In the genomic region with DNA sequence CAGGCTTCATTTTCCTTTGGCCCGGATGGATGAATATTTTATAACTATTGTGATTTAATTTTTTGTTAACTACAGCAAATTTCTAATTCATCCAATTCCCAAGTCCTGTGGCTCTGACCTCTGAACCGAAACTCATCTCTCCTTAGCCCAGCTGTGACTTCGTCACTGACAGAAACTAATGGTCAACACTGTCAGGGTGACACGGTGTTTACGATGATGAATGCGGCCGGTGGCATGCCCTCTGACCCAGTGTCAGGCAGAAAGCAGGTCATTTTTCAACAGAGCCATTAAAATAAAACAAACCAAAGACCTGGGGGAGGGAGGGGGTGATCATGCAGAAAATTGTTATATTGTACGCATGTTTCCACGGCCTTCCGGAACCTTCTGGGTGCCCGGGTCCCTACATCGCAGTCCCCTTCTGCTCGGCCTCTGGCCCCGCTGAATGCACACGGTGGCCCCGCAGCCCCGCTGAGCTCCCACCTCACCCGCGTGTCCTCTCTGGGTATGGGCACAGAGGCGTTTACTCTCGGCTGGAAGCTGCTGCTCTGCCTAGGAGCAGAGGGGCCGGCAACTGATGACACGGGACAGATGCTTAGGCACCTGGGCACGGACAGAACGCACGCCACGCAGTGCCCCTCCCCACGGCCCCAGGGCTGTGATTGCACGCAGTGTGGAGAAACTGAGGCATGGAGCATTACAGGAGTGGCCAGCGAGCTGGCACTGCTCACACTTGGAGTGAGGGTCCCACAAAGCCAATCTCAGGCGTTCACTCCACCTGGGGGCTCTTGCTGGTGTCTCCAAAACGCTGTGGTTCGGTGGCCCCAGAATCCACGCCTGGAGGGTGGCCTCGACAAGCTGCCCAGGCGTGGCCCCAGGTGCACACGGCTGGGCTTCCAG, we compare ENCODE assay signal across 22 cellular contexts. TPM values are rescaled to one million over a fixed set of nuclear protein-coding genes. Genes with fewer than 3 reads are reported as not detected.
DNase-seq lines count a peak whose midpoint lies in the region; ATAC-seq, FAIRE-seq and TF ChIP-seq lines count a peak whose summit lies in the region.
"Had no signal": no experiment of that assay in that cellular context is flagged by ENCODE, and none has a peak within 500 bp of the region (broad histone marks: within the 10 kb centered on the region; RNA-seq: fewer than 3 reads in every experiment).

No MANE protein-coding gene starts in this region.

- H3K9me3 ChIP-seq in PC-9 (ENCODE audit: insufficient read depth, low read depth) (no peaks in the 10 kb centered on the region), HepG2 (ENCODE audit: low read length) (no peaks in the 10 kb centered on the region)

- no peak for ATAC-seq in left ventricle myocardium superior
- ATAC-seq in left cardiac atrium: no peak
- no peak for ATAC-seq in HepG2
- no peak for ATAC-seq in activated T-cell treated with anti-CD3 and anti-CD28 coated beads, Interleukin-2, amount 50 U/mL, for 4 hours
- ATAC-seq: SK-N-SH treated with all-trans-retinoic acid at 6 μM for 48 hours had no signal

- H3K4me2 ChIP-seq in PC-9: peak overlapping the region; percentile 85
- peak overlapping the region; percentile 97 for H3K4me2 ChIP-seq in HepG2 (ENCODE audit: low read depth, low read length)

- H2AFZ ChIP-seq in PC-9: no peak overlapping the region
- no peak overlapping the region for H2AFZ ChIP-seq in HepG2 (ENCODE audit: low read length)

- POLR2A ChIA-PET in PC-9 (lab: Charles Lee; ENCODE audit: unreplicated experiment) (no interaction called here), HepG2 (lab: Yijun Ruan, JAX) (no interaction called here)

- BruUV-seq in PC-9 (replicated peaks; lab: Mats Ljungman, UMichigan): no TSS peak
- BruUV-seq in HepG2 (replicated peaks; lab: Mats Ljungman, UMichigan): no TSS peak

- in situ Hi-C loops in HepG2 (cut with HindIII; ENCODE audit: extremely low pct_ligation_motif_present, low pct_unique_long_range_greater_than_20kb): no loop called here

- TF ChIP-seq POLR2A in HepG2 (IDR thresholded peaks at IDR 0.05; ENCODE audit: insufficient read depth in 1 of 2, low read depth in 2 of 2, low read length in 2 of 2): no peak

- no peak for FAIRE-seq in HepG2 (lab: Jason Lieb, UNC)
- FAIRE-seq: A204.1, GM12891, GM18507 had no signal

- TF ChIP-seq RAD21 in HepG2 (CRISPR knock-in tag; IDR thresholded peaks at IDR 0.05): no peak

- no peaks in the 10 kb centered on the region for H3K9me3 Mint-ChIP-seq in type B pancreatic cell
- H3K9me3 Mint-ChIP-seq in activated T-cell treated with anti-CD3 and anti-CD28 coated beads, Interleukin-2, amount 50 U/mL, for 4 hours: no peaks in the 10 kb centered on the region
- H3K9me3 Mint-ChIP-seq: HFFc6 had no signal

- intact Hi-C loops in left ventricle myocardium superior (cut with micrococcal nuclease): no loop called here
- intact Hi-C loops in left cardiac atrium (cut with DNase I): no loop called here
- intact Hi-C loops in PC-9 (cut with micrococcal nuclease; ENCODE audit: unreplicated experiment): no loop called here
- intact Hi-C loops in HepG2 (cut with micrococcal nuclease; ENCODE audit: unreplicated experiment): no loop called here

- peaks cover 10% of the 10 kb centered on the region for H3K4me1 ChIP-seq in PC-9 (replicated peaks; ENCODE audit: insufficient read depth)
- H3K4me1 ChIP-seq in HepG2 (ENCODE audit: insufficient read depth, low read length): peaks cover 45% of the 10 kb centered on the region

- H3K36me3 ChIP-seq in PC-9 (ENCODE audit: low read depth) (no peaks in the 10 kb centered on the region), HepG2 (replicated peaks in 1 of 2; ENCODE audit: control insufficient read depth in 1 of 2, insufficient read depth in 2 of 2, low read length in 2 of 2) (no peaks in the 10 kb centered on the region)

- DNase-seq in left ventricle myocardium superior: peak; percentile 22
- DNase-seq in left cardiac atrium: no peak
- peak in 1 of 2 experiments; percentile 38 for DNase-seq in PC-9
- DNase-seq in HepG2 (ENCODE audit: low spot score): peak; percentile 37
- no peak for DNase-seq in type B pancreatic cell (ENCODE audit: extremely low spot score, unreplicated experiment)
- DNase-seq in activated CD8-positive, alpha-beta memory T cell treated with anti-CD3 and anti-CD28 coated beads for 24 hours: no peak
- DNase-seq in COR-L47 (lab: John Stamatoyannopoulos, UW): no peak
- no peak for DNase-seq in activated T-cell treated with anti-CD3 and anti-CD28 coated beads, Interleukin-2, amount 50 U/mL, for 4 hours
- DNase-seq: DMS 273 treated with DMSO at 0.1 percent for 48 hours, HFFc6, KBM-7, NCI-H1092, NCI-H1436, NCI-H1930, NCI-H2227 treated with DMSO at 0.1 percent for 48 hours, NCI-H510A had no signal

- H4K20me1 ChIP-seq in PC-9 (ENCODE audit: insufficient read depth): no peaks in the 10 kb centered on the region
- H4K20me1 ChIP-seq in HepG2 (ENCODE audit: insufficient read depth, low read length): no peaks in the 10 kb centered on the region

- H3K27me3 ChIP-seq in PC-9 (ENCODE audit: insufficient read depth, low read depth) (no peaks in the 10 kb centered on the region), HepG2 (ENCODE audit: control insufficient read depth in 1 of 2, insufficient read depth in 2 of 2, low read length in 2 of 2) (peaks cover 10 to 47% of the 10 kb centered on the region in 2 experiments)

- H3K4me3 ChIP-seq in PC-9 (no peak overlapping the region), HepG2 (replicated peaks in 1 of 3; ENCODE audit: insufficient read depth in 1 of 3, low read depth in 2 of 3, low read length in 3 of 3) (peak overlapping the region in 1 of 3 experiments; percentile 42; a peak in 1 of 6 replicates)

- H3K27me3 Mint-ChIP-seq in type B pancreatic cell: peaks cover 7% of the 10 kb centered on the region
- peaks cover 2% of the 10 kb centered on the region for H3K27me3 Mint-ChIP-seq in activated T-cell treated with anti-CD3 and anti-CD28 coated beads, Interleukin-2, amount 50 U/mL, for 4 hours (ENCODE audit: low read depth)
- H3K27me3 Mint-ChIP-seq: B cell had no signal

- CTCF ChIA-PET in PC-9 (lab: Charles Lee): no interaction called here
- CTCF ChIA-PET in HepG2 (lab: Yijun Ruan, JAX; ENCODE audit: low intra/inter-chr PET ratio, low total read pairs): no interaction called here

- H3K79me2 ChIP-seq in PC-9 (ENCODE audit: low read depth) (no peaks in the 10 kb centered on the region), HepG2 (ENCODE audit: insufficient read depth, low read length) (no peaks in the 10 kb centered on the region)

- H3K27ac ChIP-seq in PC-9: no peak overlapping the region
- H3K27ac ChIP-seq in HepG2 (ENCODE audit: extremely low read length, insufficient read depth, low read length): no peak overlapping the region

- no peaks in the 10 kb centered on the region for H3K36me3 Mint-ChIP-seq in type B pancreatic cell
- H3K36me3 Mint-ChIP-seq in activated T-cell treated with anti-CD3 and anti-CD28 coated beads, Interleukin-2, amount 50 U/mL, for 4 hours (ENCODE audit: insufficient read depth): no peaks in the 10 kb centered on the region

- H3K4me3 Mint-ChIP-seq in type B pancreatic cell: no peak overlapping the region
- no peak overlapping the region for H3K4me3 Mint-ChIP-seq in activated T-cell treated with anti-CD3 and anti-CD28 coated beads, Interleukin-2, amount 50 U/mL, for 4 hours
- H3K4me3 Mint-ChIP-seq: B cell, HFFc6 had no signal

- no peaks in the 10 kb centered on the region for H3K4me1 Mint-ChIP-seq in type B pancreatic cell (ENCODE audit: unreplicated experiment)
- no peaks in the 10 kb centered on the region for H3K4me1 Mint-ChIP-seq in activated T-cell treated with anti-CD3 and anti-CD28 coated beads, Interleukin-2, amount 50 U/mL, for 4 hours (ENCODE audit: low read depth)

- TF ChIP-seq CTCF in PC-9 (conservative IDR thresholded peaks at IDR 0.05): no peak
- TF ChIP-seq CTCF in HepG2 (CRISPR knock-in tag; IDR thresholded peaks at IDR 0.05): no peak
- no peak for TF ChIP-seq CTCF in type B pancreatic cell (conservative IDR thresholded peaks at IDR 0.05)

- H3K9me2 ChIP-seq in PC-9 (ENCODE audit: insufficient read depth): no peaks in the 10 kb centered on the region

- 6% methylated on average over 16 of the region's 37 CpGs for WGBS in HepG2 (ENCODE audit: low lambda C conversion rate)

- peak overlapping the region; percentile 20; the same call in 1 of the 2 replicates for H3K9ac ChIP-seq in HepG2 (ENCODE audit: insufficient read depth, low read depth, low read length)

- no peak; a peak in 1 of 4 replicates for TF ChIP-seq EP300 in HepG2 (IDR thresholded peaks at IDR 0.05; ENCODE audit: low read depth in 2 of 2, low read length in 2 of 2)
- TF ChIP-seq EP300 in HepG2 (CRISPR knock-in tag; IDR thresholded peaks at IDR 0.05; ENCODE audit: borderline replicate concordance): no peak

- H3K27ac Mint-ChIP-seq in type B pancreatic cell: peak overlapping the region; percentile 66
- H3K27ac Mint-ChIP-seq: B cell, HFFc6 had no signal

- H3F3A ChIP-seq in PC-9 (ENCODE audit: insufficient read depth, low read depth): peaks cover 8% of the 10 kb centered on the region; the same call in 1 of the 2 replicates

RNA-seq across cellular contexts. Expression of gene CCDC187, which starts 8.1 kb away (rescaled TPM):
- total RNA-seq in left ventricle myocardium superior (not detected), left cardiac atrium (not detected), PC-9 (2021) (2.7 and 5.2 TPM in 2 replicates), HepG2 (2016; rRNA removed; fragmentation: Illumina TruSeq; extraction: Trizol) (0.13 TPM in 1 of 2 replicates, not detected in the other), type B pancreatic cell (ENCODE audit: low replicate concordance) (0.69 and 0.70 TPM in 2 replicates)
- total RNA-seq in HepG2 (2016; cell fraction: cytosol; rRNA removed; fragmentation: Illumina TruSeq; extraction: Trizol; ENCODE audit: low read depth): not detected in 2 replicates
- total RNA-seq in HepG2 (2016; cell fraction: insoluble cytoplasmic fraction; rRNA removed; fragmentation: Illumina TruSeq; extraction: Trizol): 0.09 TPM in 1 of 2 replicates, not detected in the other
- total RNA-seq in HepG2 (2016; cell fraction: membrane; rRNA removed; fragmentation: Illumina TruSeq; extraction: Trizol): 0.10 TPM in 1 of 2 replicates, not detected in the other
- 0.16 and 0.28 TPM in 2 replicates for total RNA-seq in HepG2 (2016; cell fraction: nucleus; rRNA removed; fragmentation: Illumina TruSeq; extraction: Trizol)
- polyA plus RNA-seq in HepG2 (2011; rRNA removed): 0.03 and 0.09 TPM in 2 replicates
- 0.01 and 0.03 TPM in 2 replicates for polyA plus RNA-seq in HepG2 (2011; cell fraction: cytosol; rRNA removed)
- 0.45 and 0.48 TPM in 2 replicates for polyA plus RNA-seq in HepG2 (2011; cell fraction: nucleus; rRNA removed)
- polyA plus RNA-seq in HepG2 (2012): 0.04 TPM in 1 of 2 replicates, not detected in the other
- polyA plus RNA-seq in HepG2 (2016; cell fraction: cytosol; fragmentation: Illumina TruSeq; extraction: Trizol; ENCODE audit: low read depth): not detected in 2 replicates
- not detected in 2 replicates for polyA plus RNA-seq in HepG2 (2016; cell fraction: insoluble cytoplasmic fraction; fragmentation: Illumina TruSeq; extraction: Trizol; ENCODE audit: low read depth)
- polyA plus RNA-seq in HepG2 (2016; cell fraction: membrane; fragmentation: Illumina TruSeq; extraction: Trizol; ENCODE audit: low read depth): 0.08 TPM in 1 of 2 replicates, not detected in the other
- polyA plus RNA-seq in HepG2 (2016; cell fraction: nucleus; fragmentation: Illumina TruSeq; extraction: Trizol; ENCODE audit: insufficient read depth, low read depth): 0.14 and 0.17 TPM in 2 replicates
- polyA minus RNA-seq in HepG2 (2011; rRNA and poly(A)+ RNA removed; ENCODE audit: low replicate concordance): 0.20 and 0.49 TPM in 2 replicates
- polyA minus RNA-seq in HepG2 (2011; cell fraction: cytosol; rRNA and poly(A)+ RNA removed): not detected in 2 replicates
- 0.39 and 0.50 TPM in 2 replicates for polyA minus RNA-seq in HepG2 (2011; cell fraction: nucleus; rRNA and poly(A)+ RNA removed)
- under 1 TPM in 1 of 3 donors, not detected in 2; 0.11 TPM for total RNA-seq in activated T-cell treated with anti-CD3 and anti-CD28 coated beads, Interleukin-2, amount 50 U/mL, for 4 hours
- total RNA-seq: H4, HFFc6 had no signal

RNA-seq across cellular contexts. Expression of gene GPSM1, which starts 31.6 kb away (rescaled TPM):
- 61.7 TPM for total RNA-seq in left ventricle myocardium superior
- 10 to 100 TPM; 55.6 to 58.6 TPM for total RNA-seq in left cardiac atrium
- 5.5 and 9.5 TPM in 2 replicates for total RNA-seq in PC-9 (2021)
- 0.59 and 1.0 TPM in 2 replicates for total RNA-seq in HepG2 (2016; rRNA removed; fragmentation: Illumina TruSeq; extraction: Trizol)
- total RNA-seq in HepG2 (2016; cell fraction: cytosol; rRNA removed; fragmentation: Illumina TruSeq; extraction: Trizol; ENCODE audit: low read depth): 0.26 and 0.30 TPM in 2 replicates
- total RNA-seq in HepG2 (2016; cell fraction: insoluble cytoplasmic fraction; rRNA removed; fragmentation: Illumina TruSeq; extraction: Trizol): 0.55 and 1.1 TPM in 2 replicates
- 0.53 and 0.72 TPM in 2 replicates for total RNA-seq in HepG2 (2016; cell fraction: membrane; rRNA removed; fragmentation: Illumina TruSeq; extraction: Trizol)
- 0.72 and 0.81 TPM in 2 replicates for total RNA-seq in HepG2 (2016; cell fraction: nucleus; rRNA removed; fragmentation: Illumina TruSeq; extraction: Trizol)
- polyA plus RNA-seq in HepG2 (2011; rRNA removed): 2.4 and 3.4 TPM in 2 replicates
- polyA plus RNA-seq in HepG2 (2011; cell fraction: cytosol; rRNA removed): 1.6 and 2.7 TPM in 2 replicates
- polyA plus RNA-seq in HepG2 (2011; cell fraction: nucleus; rRNA removed): 11.3 and 15.0 TPM in 2 replicates
- 1.2 and 1.6 TPM in 2 replicates for polyA plus RNA-seq in HepG2 (2012)
- polyA plus RNA-seq in HepG2 (2016; cell fraction: cytosol; fragmentation: Illumina TruSeq; extraction: Trizol; ENCODE audit: low read depth): 0.28 and 0.43 TPM in 2 replicates
- 0.72 and 1.2 TPM in 2 replicates for polyA plus RNA-seq in HepG2 (2016; cell fraction: insoluble cytoplasmic fraction; fragmentation: Illumina TruSeq; extraction: Trizol; ENCODE audit: low read depth)
- 0.61 and 1.2 TPM in 2 replicates for polyA plus RNA-seq in HepG2 (2016; cell fraction: membrane; fragmentation: Illumina TruSeq; extraction: Trizol; ENCODE audit: low read depth)
- polyA plus RNA-seq in HepG2 (2016; cell fraction: nucleus; fragmentation: Illumina TruSeq; extraction: Trizol; ENCODE audit: insufficient read depth, low read depth): 3.5 and 3.8 TPM in 2 replicates
- polyA minus RNA-seq in HepG2 (2011; rRNA and poly(A)+ RNA removed; ENCODE audit: low replicate concordance): 2.9 and 5.8 TPM in 2 replicates
- polyA minus RNA-seq in HepG2 (2011; cell fraction: cytosol; rRNA and poly(A)+ RNA removed): 1.4 and 1.6 TPM in 2 replicates
- 1.7 TPM in 2 replicates for polyA minus RNA-seq in HepG2 (2011; cell fraction: nucleus; rRNA and poly(A)+ RNA removed)
- 29.2 and 56.2 TPM in 2 replicates for total RNA-seq in type B pancreatic cell (ENCODE audit: low replicate concordance)
- 10 to 100 TPM; 12.8 to 13.6 (median 13.4) TPM for total RNA-seq in activated T-cell treated with anti-CD3 and anti-CD28 coated beads, Interleukin-2, amount 50 U/mL, for 4 hours

RNA-seq across cellular contexts. Expression of gene QSOX2, which starts 50.2 kb away (rescaled TPM):
- 8.7 TPM for total RNA-seq in left ventricle myocardium superior
- 1 to 10 TPM; 6.5 to 6.6 TPM for total RNA-seq in left cardiac atrium
- 34.6 and 40.8 TPM in 2 replicates for total RNA-seq in PC-9 (2021)
- 10.1 and 27.1 TPM in 2 replicates for total RNA-seq in HepG2 (2016; rRNA removed; fragmentation: Illumina TruSeq; extraction: Trizol)
- 2.0 and 2.2 TPM in 2 replicates for total RNA-seq in HepG2 (2016; cell fraction: cytosol; rRNA removed; fragmentation: Illumina TruSeq; extraction: Trizol; ENCODE audit: low read depth)
- 9.0 and 27.0 TPM in 2 replicates for total RNA-seq in HepG2 (2016; cell fraction: insoluble cytoplasmic fraction; rRNA removed; fragmentation: Illumina TruSeq; extraction: Trizol)
- total RNA-seq in HepG2 (2016; cell fraction: membrane; rRNA removed; fragmentation: Illumina TruSeq; extraction: Trizol): 4.9 and 5.5 TPM in 2 replicates
- 29.4 and 33.0 TPM in 2 replicates for total RNA-seq in HepG2 (2016; cell fraction: nucleus; rRNA removed; fragmentation: Illumina TruSeq; extraction: Trizol)
- polyA plus RNA-seq in HepG2 (2011; rRNA removed): 36.4 and 42.1 TPM in 2 replicates
- polyA plus RNA-seq in HepG2 (2011; cell fraction: cytosol; rRNA removed): 18.1 and 19.6 TPM in 2 replicates
- 53.2 and 71.8 TPM in 2 replicates for polyA plus RNA-seq in HepG2 (2011; cell fraction: nucleus; rRNA removed)
- polyA plus RNA-seq in HepG2 (2012): 28.3 and 37.6 TPM in 2 replicates
- polyA plus RNA-seq in HepG2 (2016; cell fraction: cytosol; fragmentation: Illumina TruSeq; extraction: Trizol; ENCODE audit: low read depth): 1.3 and 1.4 TPM in 2 replicates
- polyA plus RNA-seq in HepG2 (2016; cell fraction: insoluble cytoplasmic fraction; fragmentation: Illumina TruSeq; extraction: Trizol; ENCODE audit: low read depth): 8.1 and 10.4 TPM in 2 replicates
- polyA plus RNA-seq in HepG2 (2016; cell fraction: membrane; fragmentation: Illumina TruSeq; extraction: Trizol; ENCODE audit: low read depth): 2.5 and 3.2 TPM in 2 replicates
- polyA plus RNA-seq in HepG2 (2016; cell fraction: nucleus; fragmentation: Illumina TruSeq; extraction: Trizol; ENCODE audit: insufficient read depth, low read depth): 56.3 and 58.3 TPM in 2 replicates
- polyA minus RNA-seq in HepG2 (2011; rRNA and poly(A)+ RNA removed; ENCODE audit: low replicate concordance): 28.3 and 40.5 TPM in 2 replicates
- 18.7 and 20.4 TPM in 2 replicates for polyA minus RNA-seq in HepG2 (2011; cell fraction: cytosol; rRNA and poly(A)+ RNA removed)
- 26.1 and 26.5 TPM in 2 replicates for polyA minus RNA-seq in HepG2 (2011; cell fraction: nucleus; rRNA and poly(A)+ RNA removed)
- total RNA-seq in type B pancreatic cell (ENCODE audit: low replicate concordance): 15.6 and 23.6 TPM in 2 replicates
- 10 to 100 TPM; 26.9 to 30.3 (median 27.5) TPM for total RNA-seq in activated T-cell treated with anti-CD3 and anti-CD28 coated beads, Interleukin-2, amount 50 U/mL, for 4 hours

Comparison
In these comparisons a context has a peak if more than half of its experiments do, and no peak if none do; other contexts are left out.
1. DNase-seq: peak in left ventricle myocardium superior (single experiment) and HepG2 (single experiment); none in left cardiac atrium (single experiment), type B pancreatic cell (single experiment), activated CD8-positive, alpha-beta memory T cell treated with anti-CD3 and anti-CD28 coated beads for 24 hours (single experiment), COR-L47 (single experiment) and activated T-cell treated with anti-CD3 and anti-CD28 coated beads, Interleukin-2, amount 50 U/mL, for 4 hours (single experiment).